8 cellular contexts compared by ENCODE assay signal in the genomic region with DNA sequence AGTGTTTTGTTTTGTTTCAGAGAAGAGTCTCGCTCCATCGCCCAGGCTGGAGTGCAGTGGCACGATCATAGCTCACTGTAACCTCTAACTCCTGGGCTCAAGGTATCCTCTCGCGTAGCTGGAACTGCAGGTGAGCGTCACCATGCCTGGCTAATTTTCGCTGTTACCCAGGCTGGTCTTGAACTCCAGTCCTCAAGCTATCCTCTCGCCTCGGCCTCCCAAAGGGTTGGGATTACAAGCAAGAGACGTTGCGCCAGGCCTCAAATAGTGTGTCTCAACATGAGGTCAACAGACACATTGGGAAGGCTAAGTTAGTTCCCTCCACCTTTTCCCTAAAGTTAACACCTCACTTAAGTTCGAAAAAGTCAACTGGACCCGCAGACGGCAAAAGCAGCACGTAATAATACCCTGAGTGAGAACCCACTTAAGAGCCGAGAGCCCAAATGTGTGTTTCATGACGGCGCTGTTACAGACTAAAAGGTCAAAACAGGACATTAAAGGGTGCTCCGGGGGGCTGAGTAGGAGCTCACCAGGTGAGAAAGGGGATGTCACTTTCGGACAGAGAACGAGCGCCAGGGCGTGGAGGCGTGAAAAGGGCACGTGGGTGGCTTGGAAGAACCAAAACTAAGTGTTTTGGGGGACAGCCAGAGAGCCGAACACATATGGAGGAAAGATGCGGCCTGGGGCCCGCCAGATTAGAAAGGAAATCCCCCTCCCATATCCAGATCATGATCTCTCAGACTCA. TPM values are rescaled to one million over a fixed set of nuclear protein-coding genes. Genes with fewer than 3 reads are reported as not detected.
DNase-seq lines count a peak whose midpoint lies in the region; TF ChIP-seq lines count a peak whose summit lies in the region.

No MANE protein-coding gene starts in this region.

- peak overlapping the region; percentile 92 for H3K4me2 ChIP-seq in MM.1S (ENCODE audit: low read depth, low read length)

- H3K36me3 ChIP-seq in MM.1S (replicated peaks; ENCODE audit: insufficient read depth, low read length) (no peaks in the 10 kb centered on the region; the same call in 1 of the 2 replicates), kidney epithelial cell (ENCODE audit: control insufficient read depth, insufficient read depth, low read length) (no peaks in the 10 kb centered on the region)

- DNase-seq in NOMO-1 (lab: John Stamatoyannopoulos, UW; ENCODE audit: unreplicated experiment in 2 of 2) (peak; percentile 70 to 74), NOMO-1 treated with DMSO at 0.1 percent for 48 hours (lab: John Stamatoyannopoulos, UW; ENCODE audit: unreplicated experiment) (no peak), H4 (ENCODE audit: low spot score) (peak; percentile 14), MM.1S (no peak), astrocyte of the cerebellum (ENCODE audit: low read depth) (no peak), kidney epithelial cell (ENCODE audit: low read depth) (no peak), HCEC 1CT (no peak)
- DNase-seq in stimulated activated CD8-positive, alpha-beta memory T cell treated with anti-CD3 and anti-CD28 coated beads, Interleukin-4, amount 100 ng/mL, for 24 hours (ENCODE audit: low read depth) = peak; percentile 48

- peak overlapping the region; percentile 93 for H3K9ac ChIP-seq in MM.1S (ENCODE audit: low read length)

- no peaks in the 10 kb centered on the region for H3F3A ChIP-seq in MM.1S (ENCODE audit: insufficient read depth, low read length)

- H3K9me2 ChIP-seq in MM.1S (replicated peaks; ENCODE audit: insufficient read depth, low read length) = no peaks in the 10 kb centered on the region

- H3K4me3 ChIP-seq in MM.1S (ENCODE audit: low read length) (peak overlapping the region; percentile 99), astrocyte of the cerebellum (ENCODE audit: low read depth, low read length) (peak overlapping the region; percentile 83), kidney epithelial cell (ENCODE audit: low read depth, low read length) (peak overlapping the region; percentile 88)

- H2AFZ ChIP-seq in MM.1S (ENCODE audit: low read length) = peak overlapping the region; percentile 93

- peaks cover 34% of the 10 kb centered on the region for H3K4me1 ChIP-seq in MM.1S (ENCODE audit: low read length)

- H3K9me3 ChIP-seq in MM.1S (replicated peaks; ENCODE audit: insufficient read depth, low read length) = no peaks in the 10 kb centered on the region

- peak overlapping the region; percentile 80; the same call in 1 of the 2 replicates for H3K27ac ChIP-seq in MM.1S (ENCODE audit: low read length)

- no peaks in the 10 kb centered on the region for H4K20me1 ChIP-seq in MM.1S (ENCODE audit: insufficient read depth, low read length)

- TF ChIP-seq CTCF in MM.1S (IDR thresholded peaks at IDR 0.05; ENCODE audit: low read length) (no peak), astrocyte of the cerebellum (IDR thresholded peaks at IDR 0.05; ENCODE audit: low read depth, low read length, missing control alignments) (no peak), kidney epithelial cell (IDR thresholded peaks at IDR 0.05; ENCODE audit: insufficient read depth, low read length, poor library complexity, severe bottlenecking) (no peak)

- H3K79me2 ChIP-seq in MM.1S (ENCODE audit: low read length) = peaks cover 100% of the 10 kb centered on the region

- in situ Hi-C loops in astrocyte of the cerebellum (cut with HindIII; ENCODE audit: low sequenced_read_pairs) = loop anchor here (25.0 kb wide), 1 partner anchor 445 kb away; no protein-coding TSS in a partner anchor

- H3K27me3 ChIP-seq in MM.1S (replicated peaks; ENCODE audit: insufficient read depth, low read length) (no peaks in the 10 kb centered on the region), kidney epithelial cell (ENCODE audit: control insufficient read depth, insufficient read depth, low read length) (no peaks in the 10 kb centered on the region)

RNA-seq across cellular contexts. Expression of a gene that starts 0.5 kb away (rescaled TPM):
- 24.7 and 25.7 TPM in 2 replicates for total RNA-seq in H4 (2014; rRNA removed; shearing (Covaris generic))
- total RNA-seq in kidney epithelial cell = 18.8 and 26.3 TPM in 2 replicates

RNA-seq across cellular contexts. Expression of a gene that starts 0.8 kb away (rescaled TPM):
- total RNA-seq in H4 (2014; rRNA removed; shearing (Covaris generic)) = 10.8 and 13.5 TPM in 2 replicates
- 12.7 and 21.1 TPM in 2 replicates for total RNA-seq in kidney epithelial cell

Comparison
In these comparisons a context has a peak if more than half of its experiments do, and no peak if none do; other contexts are left out.
1. DNase-seq: peak in NOMO-1 (2 of 2), H4 (single experiment) and stimulated activated CD8-positive, alpha-beta memory T cell treated with anti-CD3 and anti-CD28 coated beads, Interleukin-4, amount 100 ng/mL, for 24 hours (single experiment); none in NOMO-1 treated with DMSO at 0.1 percent for 48 hours (single experiment), MM.1S (single experiment), astrocyte of the cerebellum (single experiment), kidney epithelial cell (single experiment) and HCEC 1CT (single experiment).
2. Peak in every context shown above with its lines, with median percentiles within 50 percentile points of each other: H3K4me3 ChIP-seq.